In genomic region chr7:44377681-44378421, GRCh38 we compare ENCODE assay signal across 9 cellular contexts. TPM values are rescaled to one million over a fixed set of nuclear protein-coding genes. Genes with fewer than 3 reads are reported as not detected.
DNase-seq lines count a peak whose midpoint lies in the region; ATAC-seq and TF ChIP-seq lines count a peak whose summit lies in the region.
"Had no signal": no experiment of that assay in that cellular context is flagged by ENCODE, and none has a peak within 500 bp of the region (broad histone marks: within the 10 kb centered on the region; RNA-seq: fewer than 3 reads in every experiment).

No MANE protein-coding gene starts in this region.

- in situ Hi-C loops in GM13977 (cut with MboI; ENCODE audit: low pct_unique_long_range_greater_than_20kb, low sequenced_read_pairs, unreplicated experiment): no loop called here

- H3K27me3 ChIP-seq in hepatocyte: no peaks in the 10 kb centered on the region

- H3K27ac ChIP-seq in hepatocyte: no peak overlapping the region

- no peak overlapping the region for H2AFZ ChIP-seq in hepatocyte

- TF ChIP-seq CTCF in GM13977 (IDR thresholded peaks at IDR 0.05; ENCODE audit: extremely low read depth, insufficient read depth, missing control alignments) (no peak), epithelial cell of esophagus (IDR thresholded peaks at IDR 0.05; ENCODE audit: insufficient read depth, low read depth, low read length, missing control alignments) (no peak), hepatocyte (IDR thresholded peaks at IDR 0.05; ENCODE audit: poor library complexity) (no peak)

- DNase-seq in GM13977 (ENCODE audit: low spot score) (peak; percentile 68), epithelial cell of esophagus (ENCODE audit: low read depth) (peak; percentile 73), COR-L47 (lab: John Stamatoyannopoulos, UW) (no peak), hepatocyte (ENCODE audit: low spot score) (no peak)
- no peak for DNase-seq in activated naive CD4-positive, alpha-beta T cell treated with anti-CD3 and anti-CD28 coated beads, Interleukin-2, amount 50 U/mL, for 72 hours (ENCODE audit: low spot score in 2 of 2)
- DNase-seq: NCI-H2107 had no signal

- H3K27ac Mint-ChIP-seq in activated naive CD4-positive, alpha-beta T cell treated with anti-CD3 and anti-CD28 coated beads, Interleukin-2, amount 50 U/mL, for 72 hours: peak overlapping the region in 1 of 2 donors; percentile 79

- H3K36me3 ChIP-seq in hepatocyte (replicated peaks; ENCODE audit: insufficient read depth, low read depth): no peaks in the 10 kb centered on the region

- no peaks in the 10 kb centered on the region for H4K20me1 ChIP-seq in hepatocyte (ENCODE audit: insufficient read depth, poor library complexity, severe bottlenecking)

- H3K9me3 Mint-ChIP-seq in activated naive CD4-positive, alpha-beta T cell treated with anti-CD3 and anti-CD28 coated beads, Interleukin-2, amount 50 U/mL, for 72 hours: no peaks in the 10 kb centered on the region

- H3K4me2 ChIP-seq in hepatocyte: no peak overlapping the region

- H3K9me2 ChIP-seq in hepatocyte (replicated peaks; ENCODE audit: insufficient read depth): no peaks in the 10 kb centered on the region

- no peaks in the 10 kb centered on the region for H3K36me3 Mint-ChIP-seq in activated naive CD4-positive, alpha-beta T cell treated with anti-CD3 and anti-CD28 coated beads, Interleukin-2, amount 50 U/mL, for 72 hours

- H3K4me3 ChIP-seq in epithelial cell of esophagus (ENCODE audit: low read length) (no peak overlapping the region), hepatocyte (no peak overlapping the region)

- ATAC-seq in GM21367 (IDR thresholded peaks at IDR 0.05; ENCODE audit: unreplicated experiment): peak; percentile 79
- peak; percentile 82 for ATAC-seq in HG03354 (IDR thresholded peaks at IDR 0.05; ENCODE audit: poor library complexity, severe bottlenecking, unreplicated experiment)
- ATAC-seq in GM18519 (IDR thresholded peaks at IDR 0.05; ENCODE audit: low FRiP score, unreplicated experiment): no peak
- no peak for ATAC-seq in activated naive CD4-positive, alpha-beta T cell treated with anti-CD3 and anti-CD28 coated beads, Interleukin-2, amount 50 U/mL, for 72 hours

- no peaks in the 10 kb centered on the region for H3K9me3 ChIP-seq in hepatocyte (ENCODE audit: low read depth)

- 87% methylated on average over 5 of the region's 5 CpGs for WGBS in hepatocyte (ENCODE audit: low lambda C conversion rate, missing lambda C conversion rate)

- H3K4me1 ChIP-seq in hepatocyte (ENCODE audit: insufficient read depth): no peaks in the 10 kb centered on the region

- no peaks in the 10 kb centered on the region for H3K79me2 ChIP-seq in hepatocyte

RNA-seq across cellular contexts. Expression of gene CAMK2B, which starts 52.5 kb away (rescaled TPM):
- 0.37 TPM in 1 of 2 replicates, not detected in the other for total RNA-seq in hepatocyte
- polyA plus RNA-seq in hepatocyte: 1.7 TPM in 1 of 2 replicates, not detected in the other
- total RNA-seq in activated naive CD4-positive, alpha-beta T cell treated with anti-CD3 and anti-CD28 coated beads, Interleukin-2, amount 50 U/mL, for 72 hours: 1 to 10 TPM in 1 of 2 donors, under 1 TPM in 1; 0.32 to 2.1 TPM

Comparison
In these comparisons a context has a peak if more than half of its experiments do, and no peak if none do; other contexts are left out.
1. DNase-seq: peak in GM13977 (single experiment) and epithelial cell of esophagus (single experiment); none in COR-L47 (single experiment), hepatocyte (single experiment) and activated naive CD4-positive, alpha-beta T cell treated with anti-CD3 and anti-CD28 coated beads, Interleukin-2, amount 50 U/mL, for 72 hours (0 of 2).
2. ATAC-seq: peak in GM21367 (single experiment) and HG03354 (single experiment); none in GM18519 (single experiment) and activated naive CD4-positive, alpha-beta T cell treated with anti-CD3 and anti-CD28 coated beads, Interleukin-2, amount 50 U/mL, for 72 hours (0 of 2).